ENCODE assay signal across 9 cellular contexts in genomic region chr20:50520222-50520877, GRCh38. TPM values are rescaled to one million over a fixed set of nuclear protein-coding genes. Genes with fewer than 3 reads are reported as not detected.
DNase-seq lines count a peak whose midpoint lies in the region; ATAC-seq and TF ChIP-seq lines count a peak whose summit lies in the region.
"Had no signal": no experiment of that assay in that cellular context is flagged by ENCODE, and none has a peak within 500 bp of the region (broad histone marks: within the 10 kb centered on the region; RNA-seq: fewer than 3 reads in every experiment).

No MANE protein-coding gene starts in this region.

- no peaks in the 10 kb centered on the region for H3K27me3 Mint-ChIP-seq in activated CD4-positive, alpha-beta memory T cell treated with anti-CD3 and anti-CD28 coated beads, Interleukin-2, amount 10 ng/mL, durations not matched to agents 7 days and 5 days
- H3K27me3 Mint-ChIP-seq in stimulated activated naive CD8-positive, alpha-beta T cell treated with anti-CD3 and anti-CD28 coated beads, Interleukin-15, amount 100 ng/mL, for 72 hours: no peaks in the 10 kb centered on the region

- DNase-seq in activated naive CD4-positive, alpha-beta T cell treated with Interleukin-2 at 50 U/mL for 16 hours: peak; percentile 46
- DNase-seq in activated naive CD4-positive, alpha-beta T cell (lab: John Stamatoyannopoulos, UW): no peak
- DNase-seq in activated CD4-positive, alpha-beta memory T cell treated with anti-CD3 and anti-CD28 coated beads, Interleukin-2, amount 10 ng/mL, durations not matched to agents 7 days and 5 days: peak; percentile 47
- DNase-seq in fibroblast of mammary gland (ENCODE audit: low read depth): peak; percentile 21
- DNase-seq in stimulated activated naive CD8-positive, alpha-beta T cell treated with anti-CD3 and anti-CD28 coated beads, Interleukin-15, amount 100 ng/mL, for 72 hours: peak; percentile 16 to 62
- DNase-seq in esophagus muscularis mucosa (ENCODE audit: extremely low spot score): no peak
- DNase-seq in islet precursor cell: no peak
- DNase-seq: heart right ventricle had no signal

- intact Hi-C loops in esophagus muscularis mucosa (cut with DNase I): no loop called here

- no peak for TF ChIP-seq POLR2A in esophagus muscularis mucosa (IDR thresholded peaks at IDR 0.05; ENCODE audit: low read depth)

- 88% methylated on average over 7 of the region's 7 CpGs for WGBS in esophagus muscularis mucosa

- peaks cover 49% of the 10 kb centered on the region for H3K36me3 Mint-ChIP-seq in activated CD4-positive, alpha-beta memory T cell treated with anti-CD3 and anti-CD28 coated beads, Interleukin-2, amount 10 ng/mL, durations not matched to agents 7 days and 5 days (ENCODE audit: low read depth)

- H3K4me3 ChIP-seq in fibroblast of mammary gland (ENCODE audit: control insufficient read depth, low read depth, low read length): no peak overlapping the region
- no peak overlapping the region for H3K4me3 ChIP-seq in esophagus muscularis mucosa
- H3K4me3 ChIP-seq: heart right ventricle had no signal

- peak overlapping the region; percentile 70 for H3K4me3 Mint-ChIP-seq in activated CD4-positive, alpha-beta memory T cell treated with anti-CD3 and anti-CD28 coated beads, Interleukin-2, amount 10 ng/mL, durations not matched to agents 7 days and 5 days
- H3K4me3 Mint-ChIP-seq in stimulated activated naive CD8-positive, alpha-beta T cell treated with anti-CD3 and anti-CD28 coated beads, Interleukin-15, amount 100 ng/mL, for 72 hours: peak overlapping the region; percentile 74 to 95

- H3K27ac ChIP-seq in esophagus muscularis mucosa (replicated peaks in 1 of 4): no peak overlapping the region

- no peak for TF ChIP-seq EP300 in esophagus muscularis mucosa (IDR thresholded peaks at IDR 0.05)

- peak overlapping the region; percentile 93 for H3K27ac Mint-ChIP-seq in activated CD4-positive, alpha-beta memory T cell treated with anti-CD3 and anti-CD28 coated beads, Interleukin-2, amount 10 ng/mL, durations not matched to agents 7 days and 5 days
- peak overlapping the region; percentile 91 to 94 for H3K27ac Mint-ChIP-seq in stimulated activated naive CD8-positive, alpha-beta T cell treated with anti-CD3 and anti-CD28 coated beads, Interleukin-15, amount 100 ng/mL, for 72 hours

- peaks cover 69 to 87% (median 78%) of the 10 kb centered on the region in 4 donors for H3K4me1 ChIP-seq in esophagus muscularis mucosa

- no peaks in the 10 kb centered on the region for H3K36me3 ChIP-seq in esophagus muscularis mucosa

- H3K27me3 ChIP-seq in esophagus muscularis mucosa: no peaks in the 10 kb centered on the region
- H3K27me3 ChIP-seq: heart right ventricle had no signal

- ATAC-seq in stimulated activated naive CD8-positive, alpha-beta T cell treated with anti-CD3 and anti-CD28 coated beads, Interleukin-15, amount 100 ng/mL, for 72 hours: peak; percentile 72
- no peak for ATAC-seq in HG02852 (IDR thresholded peaks at IDR 0.05; ENCODE audit: unreplicated experiment)

- POLR2A ChIA-PET in activated CD4-positive, alpha-beta memory T cell treated with anti-CD3 and anti-CD28 coated beads, Interleukin-2, amount 10 ng/mL, durations not matched to agents 7 days and 5 days (lab: Charles Lee): interaction anchor here (0.8 to 13.9 kb wide), 10 partner anchors 9 to 328 kb away, joined by 3 to 209 read pairs (median 4); partner anchors contain the start of gene PTPN1

- TF ChIP-seq CTCF in fibroblast of mammary gland (conservative IDR thresholded peaks at IDR 0.05; ENCODE audit: control insufficient read depth, insufficient read depth, low read depth, low read length): no peak
- TF ChIP-seq CTCF in esophagus muscularis mucosa (IDR thresholded peaks at IDR 0.05): no peak

- H3K4me1 Mint-ChIP-seq in activated CD4-positive, alpha-beta memory T cell treated with anti-CD3 and anti-CD28 coated beads, Interleukin-2, amount 10 ng/mL, durations not matched to agents 7 days and 5 days: peaks cover 81% of the 10 kb centered on the region
- peaks cover 87% of the 10 kb centered on the region for H3K4me1 Mint-ChIP-seq in stimulated activated naive CD8-positive, alpha-beta T cell treated with anti-CD3 and anti-CD28 coated beads, Interleukin-15, amount 100 ng/mL, for 72 hours

- H3K9me3 Mint-ChIP-seq in activated CD4-positive, alpha-beta memory T cell treated with anti-CD3 and anti-CD28 coated beads, Interleukin-2, amount 10 ng/mL, durations not matched to agents 7 days and 5 days: no peaks in the 10 kb centered on the region
- no peaks in the 10 kb centered on the region for H3K9me3 Mint-ChIP-seq in stimulated activated naive CD8-positive, alpha-beta T cell treated with anti-CD3 and anti-CD28 coated beads, Interleukin-15, amount 100 ng/mL, for 72 hours

- CTCF ChIA-PET in activated CD4-positive, alpha-beta memory T cell treated with anti-CD3 and anti-CD28 coated beads, Interleukin-2, amount 10 ng/mL, durations not matched to agents 7 days and 5 days (lab: Charles Lee): interaction anchor here (0.7 to 2.1 kb wide), 6 partner anchors 11 to 409 kb away, joined by 3 to 7 read pairs (median 5); partner anchors contain the start of gene PTPN1

- no peaks in the 10 kb centered on the region for H3K9me3 ChIP-seq in esophagus muscularis mucosa
- H3K9me3 ChIP-seq: heart right ventricle had no signal

RNA-seq across cellular contexts. Expression of gene PTPN1, which starts 10.2 kb away (rescaled TPM):
- 10 to 100 TPM; 79.6 to 80.5 TPM for total RNA-seq in activated CD4-positive, alpha-beta memory T cell treated with anti-CD3 and anti-CD28 coated beads, Interleukin-2, amount 10 ng/mL, durations not matched to agents 7 days and 5 days
- 10 to 100 TPM; 21.2 to 49.0 (median 41.0) TPM for total RNA-seq in esophagus muscularis mucosa

Comparison
In these comparisons a context has a peak if more than half of its experiments do, and no peak if none do; other contexts are left out.
1. DNase-seq: peak in activated naive CD4-positive, alpha-beta T cell treated with Interleukin-2 at 50 U/mL for 16 hours (single experiment), activated CD4-positive, alpha-beta memory T cell treated with anti-CD3 and anti-CD28 coated beads, Interleukin-2, amount 10 ng/mL, durations not matched to agents 7 days and 5 days (single experiment), fibroblast of mammary gland (single experiment) and stimulated activated naive CD8-positive, alpha-beta T cell treated with anti-CD3 and anti-CD28 coated beads, Interleukin-15, amount 100 ng/mL, for 72 hours (2 of 2); none in activated naive CD4-positive, alpha-beta T cell (0 of 4), esophagus muscularis mucosa (single experiment) and islet precursor cell (single experiment).